1 cellular context compared by ENCODE assay signal in genomic region chr19:19649159-19649558, GRCh38.
TF ChIP-seq lines count a peak whose summit lies in the region.

No MANE protein-coding gene starts in this region.

TF ChIP-seq in GM23338, 12 proteins besides CTCF, POLR2A, EP300 and RAD21:
- TF ChIP-seq NANOG (IDR thresholded peaks at IDR 0.05; ENCODE audit: borderline replicate concordance) (no peak), ETS1 (IDR thresholded peaks at IDR 0.05) (no peak), ZNF114 (CRISPR knock-in tag; IDR thresholded peaks at IDR 0.05) (no peak), EZH2phosphoT487 (IDR thresholded peaks at IDR 0.05; ENCODE audit: unreplicated experiment) (no peak), ZNF462 (CRISPR knock-in tag; IDR thresholded peaks at IDR 0.05) (no peak), ZNF331 (CRISPR knock-in tag; IDR thresholded peaks at IDR 0.05; ENCODE audit: low read depth) (no peak), JUNB (IDR thresholded peaks at IDR 0.05; ENCODE audit: unreplicated experiment) (no peak), EZH2 (IDR thresholded peaks at IDR 0.05; ENCODE audit: low read depth, unreplicated experiment) (no peak), CREB1 (CRISPR knock-in tag; IDR thresholded peaks at IDR 0.05; ENCODE audit: low read depth) (no peak)
- TF ChIP-seq, protein P1, sequence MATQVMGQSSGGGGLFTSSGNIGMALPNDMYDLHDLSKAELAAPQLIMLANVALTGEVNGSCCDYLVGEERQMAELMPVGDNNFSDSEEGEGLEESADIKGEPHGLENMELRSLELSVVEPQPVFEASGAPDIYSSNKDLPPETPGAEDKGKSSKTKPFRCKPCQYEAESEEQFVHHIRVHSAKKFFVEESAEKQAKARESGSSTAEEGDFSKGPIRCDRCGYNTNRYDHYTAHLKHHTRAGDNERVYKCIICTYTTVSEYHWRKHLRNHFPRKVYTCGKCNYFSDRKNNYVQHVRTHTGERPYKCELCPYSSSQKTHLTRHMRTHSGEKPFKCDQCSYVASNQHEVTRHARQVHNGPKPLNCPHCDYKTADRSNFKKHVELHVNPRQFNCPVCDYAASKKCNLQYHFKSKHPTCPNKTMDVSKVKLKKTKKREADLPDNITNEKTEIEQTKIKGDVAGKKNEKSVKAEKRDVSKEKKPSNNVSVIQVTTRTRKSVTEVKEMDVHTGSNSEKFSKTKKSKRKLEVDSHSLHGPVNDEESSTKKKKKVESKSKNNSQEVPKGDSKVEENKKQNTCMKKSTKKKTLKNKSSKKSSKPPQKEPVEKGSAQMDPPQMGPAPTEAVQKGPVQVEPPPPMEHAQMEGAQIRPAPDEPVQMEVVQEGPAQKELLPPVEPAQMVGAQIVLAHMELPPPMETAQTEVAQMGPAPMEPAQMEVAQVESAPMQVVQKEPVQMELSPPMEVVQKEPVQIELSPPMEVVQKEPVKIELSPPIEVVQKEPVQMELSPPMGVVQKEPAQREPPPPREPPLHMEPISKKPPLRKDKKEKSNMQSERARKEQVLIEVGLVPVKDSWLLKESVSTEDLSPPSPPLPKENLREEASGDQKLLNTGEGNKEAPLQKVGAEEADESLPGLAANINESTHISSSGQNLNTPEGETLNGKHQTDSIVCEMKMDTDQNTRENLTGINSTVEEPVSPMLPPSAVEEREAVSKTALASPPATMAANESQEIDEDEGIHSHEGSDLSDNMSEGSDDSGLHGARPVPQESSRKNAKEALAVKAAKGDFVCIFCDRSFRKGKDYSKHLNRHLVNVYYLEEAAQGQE (IDR thresholded peaks at IDR 0.05; ENCODE audit: unreplicated experiment) = no peak
